Comparison of ENCODE assay signal across 8 cellular contexts in genomic region chr9:98256632-98257218, GRCh38. TPM values are rescaled to one million over a fixed set of nuclear protein-coding genes. Genes with fewer than 3 reads are reported as not detected.
DNase-seq lines count a peak whose midpoint lies in the region; ATAC-seq, FAIRE-seq and TF ChIP-seq lines count a peak whose summit lies in the region.

No MANE protein-coding gene starts in this region.

- peaks cover 3% of the 10 kb centered on the region; the same call in 1 of the 2 replicates for H3K79me1 ChIP-seq in H1 (ENCODE audit: low read depth, low read length)

- peak overlapping the region; percentile 55; the same call in 1 of the 2 replicates for H2AFZ ChIP-seq in H1 (ENCODE audit: low read length)

- no peak for FAIRE-seq in H1 (lab: Jason Lieb, UNC)
- no peak for FAIRE-seq in GM12892 (lab: Jason Lieb, UNC)

- POLR2A ChIA-PET in H1 (lab: Charles Lee; ENCODE audit: partially characterized antibody): interaction anchor here (0.6 to 2.4 kb wide), 7 partner anchors 10 to 183 kb away, joined by 4 to 27 read pairs (median 5); no protein-coding TSS in a partner anchor

- H2BK20ac ChIP-seq in H1 (ENCODE audit: low read length): no peak overlapping the region

- no peak overlapping the region for H3K23ac ChIP-seq in H1 (ENCODE audit: insufficient read length)

- peaks cover 0 to 8% of the 10 kb centered on the region in 2 experiments; a peak in 2 of 4 replicates for H3K79me2 ChIP-seq in H1 (ENCODE audit: control insufficient read depth in 1 of 2, insufficient read depth in 2 of 2, low read length in 2 of 2)

- H3K36me3 ChIP-seq in KOPT-K1 (ENCODE audit: insufficient read depth, low read length): no peaks in the 10 kb centered on the region
- H3K36me3 ChIP-seq in H1 (ENCODE audit: control insufficient read depth in 2 of 4, insufficient read depth in 4 of 4, low read length in 3 of 4): no peaks in the 10 kb centered on the region

- DNase-seq in CD1c-positive myeloid dendritic cell (ENCODE audit: extremely low spot score): peak; percentile 34
- peak; percentile 49 for DNase-seq in activated CD4-positive, alpha-beta T cell treated with anti-CD3 and anti-CD28 coated beads for 48 hours
- DNase-seq in H1 (ENCODE audit: low read depth in 1 of 2, low spot score in 2 of 2): no peak
- no peak for DNase-seq in neural crest cell (ENCODE audit: low read depth, low spot score)
- DNase-seq in mucosa of gallbladder (ENCODE audit: low spot score): no peak
- DNase-seq in GM12892 (ENCODE audit: insufficient read length): no peak

- CTCF ChIA-PET in H1 (lab: Charles Lee; ENCODE audit: partially characterized antibody): interaction anchor here (0.6 to 4.0 kb wide), 22 partner anchors 8 to 542 kb away, joined by 3 to 27 read pairs (median 4); partner anchors contain the start of genes CORO2A and TRIM14

- peaks cover 17% of the 10 kb centered on the region; the same call in 1 of the 2 replicates for H3K23me2 ChIP-seq in H1 (ENCODE audit: low read depth, low read length)

- no peak overlapping the region for H4K5ac ChIP-seq in H1 (ENCODE audit: insufficient read length, low read depth, low read length)

- H3K4me1 Mint-ChIP-seq in neural crest cell: peaks cover 11% of the 10 kb centered on the region

- H2BK12ac ChIP-seq in H1 (ENCODE audit: low read depth, low read length): no peak overlapping the region

- peak overlapping the region; percentile 25; the same call in 1 of the 2 replicates for H3K18ac ChIP-seq in H1 (ENCODE audit: extremely low read depth, low read length)

- no peak overlapping the region for H4K8ac ChIP-seq in H1 (ENCODE audit: extremely low read depth, insufficient read depth, low read length)

- H3K4me2 ChIP-seq in H1 (ENCODE audit: insufficient read depth in 1 of 2, low read depth in 2 of 2, low read length in 2 of 2): peak overlapping the region; percentile 94 to 96

- TF ChIP-seq RAD21 in H1 (IDR thresholded peaks at IDR 0.05 in 1 of 2, conservative IDR thresholded peaks at IDR 0.05 in 1 of 2; ENCODE audit: low read depth in 2 of 2, low read length in 2 of 2): no peak

- WGBS in H1 (ENCODE audit: extremely low coverage in 1 of 2, insufficient coverage in 1 of 2, insufficient read length in 1 of 2, insufficient replicate concordance in 2 of 2, low coverage in 1 of 2, low lambda C conversion rate in 2 of 2, missing lambda C conversion rate in 1 of 2), 2 experiments: 43% methylated on average over 14 of the region's 14 CpGs; no CpG with 5 or more reads in 1 of the 2 experiments

- H3K9me3 ChIP-seq in KOPT-K1 (ENCODE audit: insufficient read depth, low read length, poor library complexity, severe bottlenecking) (no peaks in the 10 kb centered on the region), H1 (ENCODE audit: insufficient read depth in 2 of 2, low read depth in 1 of 2, low read length in 1 of 2) (no peaks in the 10 kb centered on the region)

- no peak overlapping the region for H3K14ac ChIP-seq in H1 (ENCODE audit: insufficient read length)

- no peak for TF ChIP-seq EP300 in H1 (IDR thresholded peaks at IDR 0.05; ENCODE audit: borderline replicate concordance in 1 of 2, low read depth in 2 of 2, low read length in 2 of 2)

- peak overlapping the region; percentile 88 for H3K4me3 Mint-ChIP-seq in neural crest cell

- TF ChIP-seq POLR2A in H1 (IDR thresholded peaks at IDR 0.05; ENCODE audit: control extremely low read depth in 1 of 2, low read depth in 2 of 2, low read length in 2 of 2) (no peak), GM12892 (IDR thresholded peaks at IDR 0.05; ENCODE audit: low read depth, low read length) (no peak)

- H3K4me1 ChIP-seq in H1 (replicated peaks in 1 of 4; ENCODE audit: control insufficient read depth in 3 of 4, insufficient read depth in 4 of 4, low read length in 3 of 4): peaks cover 0 to 3% (median 1%) of the 10 kb centered on the region in 4 experiments; a peak in 5 of 7 replicates

- no peak overlapping the region for H2AK5ac ChIP-seq in H1 (ENCODE audit: low read depth, low read length)

- H2BK5ac ChIP-seq in H1 (ENCODE audit: low read depth, low read length): no peak overlapping the region

- no peak overlapping the region for H4K91ac ChIP-seq in H1 (replicated peaks; ENCODE audit: insufficient read length, low read length)

- H3K27ac ChIP-seq in KOPT-K1 (ENCODE audit: low read depth, low read length, poor library complexity, severe bottlenecking) (peak overlapping the region; percentile 85), H1 (ENCODE audit: low read depth, low read length) (no peak overlapping the region)

- ATAC-seq in HG02571 (IDR thresholded peaks at IDR 0.05; ENCODE audit: unreplicated experiment): no peak

- H3K27ac Mint-ChIP-seq in neural crest cell (ENCODE audit: unreplicated experiment): peak overlapping the region; percentile 90

- peaks cover 34% of the 10 kb centered on the region for H3K27me3 Mint-ChIP-seq in neural crest cell (ENCODE audit: low read depth)

- no peaks in the 10 kb centered on the region for H3K27me3 ChIP-seq in H1 (replicated peaks in 1 of 4; ENCODE audit: control insufficient read depth in 3 of 4, extremely low read depth in 1 of 4, insufficient read depth in 3 of 4, low read length in 3 of 4)

- no peak overlapping the region for H3K4ac ChIP-seq in H1 (replicated peaks; ENCODE audit: insufficient read length, low read depth, low read length)

- no peak overlapping the region for H2BK120ac ChIP-seq in H1 (replicated peaks; ENCODE audit: low read depth, low read length)

- no peaks in the 10 kb centered on the region for H3K9me3 Mint-ChIP-seq in neural crest cell

- peak overlapping the region in 3 of 4 experiments; percentile 5 to 54 (median 29); a peak in 2 of 7 replicates for H3K9ac ChIP-seq in H1 (replicated peaks in 1 of 4; ENCODE audit: extremely low read depth in 1 of 4, low read depth in 3 of 4, low read length in 3 of 4)

- peak overlapping the region; percentile 79 to 93 (median 86) for H3K4me3 ChIP-seq in H1 (ENCODE audit: extremely low read depth in 1 of 4, insufficient read depth in 2 of 4, low read depth in 3 of 4, low read length in 4 of 4)

- no peak for TF ChIP-seq CTCF in H1 (IDR thresholded peaks at IDR 0.05; ENCODE audit: control extremely low read depth in 1 of 3, insufficient read depth in 1 of 3, low read depth in 1 of 3, low read length in 3 of 3)
- no peak for TF ChIP-seq CTCF in neural crest cell (conservative IDR thresholded peaks at IDR 0.05)

- no peaks in the 10 kb centered on the region for H3K36me3 Mint-ChIP-seq in neural crest cell (ENCODE audit: low read depth)

- H3K56ac ChIP-seq in H1 (replicated peaks; ENCODE audit: insufficient read length, low read depth, low read length): peak overlapping the region; percentile 81

- peaks cover 0 to 4% of the 10 kb centered on the region in 2 experiments for H4K20me1 ChIP-seq in H1 (replicated peaks in 1 of 2; ENCODE audit: control insufficient read depth in 1 of 2, insufficient read depth in 2 of 2, low read length in 2 of 2)

- H2BK15ac ChIP-seq in H1 (ENCODE audit: low read length): no peak overlapping the region

TF ChIP-seq in H1, 55 proteins besides CTCF, POLR2A, EP300 and RAD21:
- TF ChIP-seq POLR2AphosphoS5 (IDR thresholded peaks at IDR 0.05; ENCODE audit: low read depth, low read length): no peak
- TF ChIP-seq E2F6 (IDR thresholded peaks at IDR 0.05): no peak
- TF ChIP-seq TAF7 (optimal IDR thresholded peaks at IDR 0.05; ENCODE audit: borderline replicate concordance, low read depth, low read length): no peak
- no peak for TF ChIP-seq RXRA (IDR thresholded peaks at IDR 0.05; ENCODE audit: insufficient read depth, low read depth, low read length)
- no peak for TF ChIP-seq KDM4A (IDR thresholded peaks at IDR 0.05; ENCODE audit: low read depth, low read length, severe bottlenecking)

RNA-seq across cellular contexts. Expression of gene TBC1D2, which starts 1.3 kb away (rescaled TPM):
- 7.4 and 8.0 TPM in 2 replicates for total RNA-seq in H1 (2021; fragmentation: NEBNext Ultra II Directional; extraction: Animal tissue kit (Norgen Biotek cat#: 25700))
- polyA plus RNA-seq in H1 (2011; rRNA removed): 7.4 and 10.9 TPM in 2 replicates
- 7.7 TPM for polyA plus RNA-seq in H1 (2011; cell fraction: cytosol; rRNA removed)
- 15.0 TPM for polyA plus RNA-seq in H1 (2011; cell fraction: nucleus; rRNA removed)
- polyA plus RNA-seq in H1 (2012, experiment 1 of 2): 4.2 to 6.0 TPM (median 4.9 TPM) in 4 replicates
- 4.4 TPM for polyA plus RNA-seq in H1 (2012, experiment 2 of 2)
- 7.4 TPM for polyA plus RNA-seq in H1 (2013, experiment 1 of 2)
- polyA plus RNA-seq in H1 (2013, experiment 2 of 2): 6.9 TPM
- polyA minus RNA-seq in H1 (2011; rRNA and poly(A)+ RNA removed): 7.0 and 7.4 TPM in 2 replicates
- 4.3 TPM for polyA minus RNA-seq in H1 (2011; cell fraction: cytosol; rRNA and poly(A)+ RNA removed)
- polyA minus RNA-seq in H1 (2011; cell fraction: nucleus; rRNA and poly(A)+ RNA removed): 8.0 TPM
- total RNA-seq in neural crest cell (2.2 and 2.4 TPM in 2 replicates), mucosa of gallbladder (16.7 TPM)
- polyA plus RNA-seq in GM12892 (2012; ENCODE audit: missing spikeins): 0.51 TPM

Comparison
In these comparisons a context has a peak if more than half of its experiments do, and no peak if none do; other contexts are left out.
1. DNase-seq: peak in CD1c-positive myeloid dendritic cell (single experiment) and activated CD4-positive, alpha-beta T cell treated with anti-CD3 and anti-CD28 coated beads for 48 hours (single experiment); none in H1 (0 of 2), neural crest cell (single experiment), mucosa of gallbladder (single experiment) and GM12892 (single experiment).